In the genomic region with DNA sequence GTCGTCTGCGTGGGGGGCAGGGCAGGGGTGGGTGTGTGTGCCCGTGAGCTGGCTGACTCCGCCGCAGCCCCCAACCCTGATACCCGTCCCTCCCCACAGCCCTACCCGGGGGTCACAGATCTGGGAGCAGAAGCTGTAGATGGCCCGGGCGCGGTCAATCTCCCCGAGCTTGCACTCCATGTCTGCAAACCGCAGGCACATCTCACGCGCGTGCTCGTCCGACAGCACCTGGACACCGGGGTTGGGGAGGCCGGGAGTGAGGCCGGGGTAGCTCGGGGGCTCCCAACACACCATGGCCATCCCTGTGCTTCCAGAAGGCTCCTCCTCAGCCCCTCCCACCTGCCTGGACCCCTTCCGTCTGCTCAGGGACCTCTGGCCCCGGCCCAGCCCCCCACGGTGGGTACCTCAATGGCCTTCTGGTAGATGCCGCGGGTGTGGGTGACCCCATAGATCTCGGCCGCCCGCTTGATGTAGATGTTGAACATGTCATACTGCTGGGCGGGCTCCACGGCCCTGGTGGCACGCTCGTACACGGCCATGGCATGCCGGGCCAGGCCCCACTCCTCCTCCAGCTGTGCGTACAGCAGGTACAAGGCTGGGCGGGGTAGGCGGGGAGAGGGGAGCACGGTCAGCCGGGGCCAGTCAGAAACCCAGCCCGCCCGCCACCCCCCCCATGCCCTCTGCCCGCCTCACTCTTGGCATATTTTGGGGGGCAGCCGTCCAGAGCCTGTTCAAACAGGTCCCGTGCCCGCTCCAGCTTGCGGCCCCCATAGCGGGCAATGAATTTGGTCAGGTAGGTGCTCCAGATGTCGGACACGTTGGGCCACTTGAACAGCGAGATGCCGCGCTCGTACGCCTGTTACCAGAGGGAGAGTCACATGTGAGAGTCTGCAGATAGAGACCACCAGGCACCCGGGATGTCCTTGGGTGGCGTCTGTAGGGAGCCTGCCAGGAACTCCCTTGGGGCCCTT, we compare ENCODE assay signal across 16 cellular contexts. TPM values are rescaled to one million over a fixed set of nuclear protein-coding genes. Genes with fewer than 3 reads are reported as not detected.
"Had no signal": no experiment of that assay in that cellular context is flagged by ENCODE, and none has a peak within 500 bp of the region (broad histone marks: within the 10 kb centered on the region; RNA-seq: fewer than 3 reads in every experiment).

No MANE protein-coding gene starts in this region.

- H3K27me3 ChIP-seq: esophagus muscularis mucosa had no signal

- DNase-seq: activated CD4-positive, alpha-beta T cell treated with anti-CD3 and anti-CD28 coated beads, Interleukin-2, amount 50 U/mL, for 1 hour; activated CD4-positive, CD25-positive, alpha-beta regulatory T cell treated with anti-CD3 and anti-CD28 coated beads, Interleukin-2, amount 50 U/mL, for 72 hours; activated CD8-positive, alpha-beta memory T cell treated with anti-CD3 and anti-CD28 coated beads, Interleukin-2, amount 50 U/mL, for 4 hours; activated effector memory CD4-positive, alpha-beta T cell treated with anti-CD3 and anti-CD28 coated beads, Interleukin-2, amount 50 U/mL, for 16 hours; activated naive CD4-positive, alpha-beta T cell treated with anti-CD3 and anti-CD28 coated beads, Interleukin-2, amount 50 U/mL, for 16 hours; activated T-cell treated with anti-CD3 and anti-CD28 coated beads, Interleukin-2, amount 50 U/mL, for 48 hours; aorta; effector CD8-positive, alpha-beta T cell; immature natural killer cell; retina; stimulated activated CD4-positive, alpha-beta T cell treated with anti-CD3 and anti-CD28 coated beads, Interleukin-12 subunit alpha, Interleukin-12 subunit beta, amount 100 ng/mL, for 4 hours; stimulated activated CD4-positive, alpha-beta T cell treated with anti-CD3 and anti-CD28 coated beads, Interleukin-2, amount 100 ng/mL, for 24 hours; stimulated activated naive CD4-positive, alpha-beta T cell treated with Interleukin-2 at 50 U/mL for 16 hours had no signal

- H3K4me3 ChIP-seq: esophagus muscularis mucosa, thoracic aorta had no signal

- H3K9me3 ChIP-seq: esophagus muscularis mucosa, thoracic aorta had no signal

- H3K27ac ChIP-seq: esophagus muscularis mucosa, thoracic aorta had no signal

- ATAC-seq: natural killer cell treated with Interleukin-12 subunit alpha and Interleukin-12 subunit beta and Interleukin-15 and Interleukin-18, amount 100 ng/mL, for 72 hours had no signal

RNA-seq across cellular contexts. Expression of gene PCP2, which starts 12.8 kb away (rescaled TPM):
- total RNA-seq: aorta, esophagus muscularis mucosa, thoracic aorta had no signal
- polyA plus RNA-seq: aorta had no signal

RNA-seq across cellular contexts. Expression of gene CAMSAP3, which starts 25.1 kb away (rescaled TPM):
- total RNA-seq: aorta had no signal
- polyA plus RNA-seq: immature natural killer cell had no signal
